10 cellular contexts compared by ENCODE assay signal in genomic region chr19:10478476-10478875, GRCh38. TPM values are rescaled to one million over a fixed set of nuclear protein-coding genes. Genes with fewer than 3 reads are reported as not detected.
DNase-seq lines count a peak whose midpoint lies in the region; ATAC-seq and TF ChIP-seq lines count a peak whose summit lies in the region.
"Had no signal": no experiment of that assay in that cellular context is flagged by ENCODE, and none has a peak within 500 bp of the region (broad histone marks: within the 10 kb centered on the region; RNA-seq: fewer than 3 reads in every experiment).

No MANE protein-coding gene starts in this region.

- peaks cover 4% of the 10 kb centered on the region for H3K27me3 Mint-ChIP-seq in brain

- no peak overlapping the region for H3K23ac ChIP-seq in mesenchymal stem cell (ENCODE audit: low read length in 2 of 2)

- TF ChIP-seq POLR2A in heart left ventricle (IDR thresholded peaks at IDR 0.05) (no peak), upper lobe of left lung (IDR thresholded peaks at IDR 0.05) (no peak)

- H3K4me3 Mint-ChIP-seq in brain = peak overlapping the region in 3 of 5 experiments; percentile 4 to 69 (median 58)

- peaks cover 0 to 2% (median 0%) of the 10 kb centered on the region in 5 experiments for H3K9me3 Mint-ChIP-seq in brain

- H4K8ac ChIP-seq in mesenchymal stem cell (ENCODE audit: low read length) = no peak overlapping the region

- no peak overlapping the region for H2AK5ac ChIP-seq in mesenchymal stem cell (ENCODE audit: low read length, severe bottlenecking)

- no peak overlapping the region for H3K18ac ChIP-seq in mesenchymal stem cell (ENCODE audit: low read depth in 1 of 2, low read length in 2 of 2)

- peaks cover 14% of the 10 kb centered on the region for H3K4me1 Mint-ChIP-seq in brain

- H3K79me1 ChIP-seq in mesenchymal stem cell (replicated peaks; ENCODE audit: low read length, poor library complexity, severe bottlenecking) = no peaks in the 10 kb centered on the region

- H3K27ac ChIP-seq in heart left ventricle (no peak overlapping the region), mesenchymal stem cell (ENCODE audit: low read length, poor library complexity, severe bottlenecking) (no peak overlapping the region), upper lobe of left lung (no peak overlapping the region)

- H3K36me3 Mint-ChIP-seq in brain = no peaks in the 10 kb centered on the region

- H3K36me3 ChIP-seq in heart left ventricle (no peaks in the 10 kb centered on the region), mesenchymal stem cell (ENCODE audit: control insufficient read depth in 1 of 2, insufficient read depth in 2 of 2, low read depth in 1 of 2, low read length in 2 of 2) (peaks cover 0 to 5% of the 10 kb centered on the region in 2 experiments), upper lobe of left lung (no peaks in the 10 kb centered on the region)

- H2AFZ ChIP-seq in mesenchymal stem cell (ENCODE audit: low read depth, low read length) = no peak overlapping the region

- 31 to 38% (median 36%) methylated on average over 5 of the region's 5 CpGs for WGBS in heart left ventricle, 4 donors
- 31% methylated on average over 3 of the region's 5 CpGs for WGBS in mesenchymal stem cell
- 26 to 41% methylated on average over 5 of the region's 5 CpGs for WGBS in upper lobe of left lung, 2 donors

- ATAC-seq in heart left ventricle = no peak
- no peak for ATAC-seq in left ventricle myocardium superior
- no peak for ATAC-seq in upper lobe of left lung (ENCODE audit: low FRiP score in 2 of 2)
- ATAC-seq in HG03039 (IDR thresholded peaks at IDR 0.05; ENCODE audit: unreplicated experiment) = no peak

- TF ChIP-seq CTCF in heart left ventricle (IDR thresholded peaks at IDR 0.05) (no peak), brain (conservative IDR thresholded peaks at IDR 0.05) (no peak), upper lobe of left lung (IDR thresholded peaks at IDR 0.05) (no peak)

- H2BK15ac ChIP-seq in mesenchymal stem cell (ENCODE audit: low read depth, poor library complexity, severe bottlenecking) = no peak overlapping the region

- no peak overlapping the region for H3K4me2 ChIP-seq in mesenchymal stem cell (ENCODE audit: low read length, poor library complexity, severe bottlenecking)

- H3K27me3 ChIP-seq in heart left ventricle (no peaks in the 10 kb centered on the region), mesenchymal stem cell (ENCODE audit: control insufficient read depth in 1 of 2, insufficient read depth in 1 of 2, low read length in 2 of 2) (no peaks in the 10 kb centered on the region), upper lobe of left lung (no peaks in the 10 kb centered on the region)

- intact Hi-C loops in heart left ventricle (cut with DNase I) (loop anchor here in 2 of 10 donors (5.0 to 10.0 kb wide), 2 partner anchors 74 to 89 kb away; partner anchors contain the start of genes CDC37 (in 1 of the 2), CDKN2D (in 1 of the 2) and KRI1 (in 1 of the 2)), left ventricle myocardium superior (cut with micrococcal nuclease) (no loop called here)

- H2BK12ac ChIP-seq in mesenchymal stem cell (ENCODE audit: low read length in 2 of 2) = no peak overlapping the region

- no peak overlapping the region for H2BK120ac ChIP-seq in mesenchymal stem cell (ENCODE audit: low read depth, low read length)

- no peak for TF ChIP-seq EP300 in upper lobe of left lung (IDR thresholded peaks at IDR 0.05)

- H3K9me3 ChIP-seq in heart left ventricle (no peaks in the 10 kb centered on the region), mesenchymal stem cell (ENCODE audit: control insufficient read depth, low read length) (no peaks in the 10 kb centered on the region), upper lobe of left lung (no peaks in the 10 kb centered on the region)
- H3K9me3 ChIP-seq: mucosa of descending colon had no signal

- H3K4me3 ChIP-seq in heart left ventricle (peak overlapping the region in 11 of 12 donors; percentile 33 to 64 (median 53)), mesenchymal stem cell (ENCODE audit: insufficient read depth in 1 of 2, low read depth in 1 of 2, low read length in 2 of 2) (peak overlapping the region in 1 of 2 experiments; percentile 70), upper lobe of left lung (peak overlapping the region in 3 of 4 donors; percentile 29 to 49 (median 49))
- H3K4me3 ChIP-seq: mucosa of descending colon had no signal

- no peak overlapping the region for H4K91ac ChIP-seq in mesenchymal stem cell (ENCODE audit: low read length)

- peaks cover 0 to 17% (median 8%) of the 10 kb centered on the region in 12 donors for H3K4me1 ChIP-seq in heart left ventricle
- H3K4me1 ChIP-seq in mesenchymal stem cell (ENCODE audit: control insufficient read depth, insufficient read depth, low read depth, low read length) = peaks cover 6% of the 10 kb centered on the region
- peaks cover 5 to 16% (median 15%) of the 10 kb centered on the region in 4 donors for H3K4me1 ChIP-seq in upper lobe of left lung

- DNase-seq in heart left ventricle (no peak), left ventricle myocardium superior (no peak), mesenchymal stem cell (no peak), upper lobe of left lung (no peak), NOMO-1 treated with DMSO at 0.1 percent for 48 hours (lab: John Stamatoyannopoulos, UW; ENCODE audit: unreplicated experiment) (no peak)
- no peak for DNase-seq in stimulated activated CD8-positive, alpha-beta memory T cell treated with anti-CD3 and anti-CD28 coated beads, Interleukin-4, amount 100 ng/mL, for 48 hours

- peak overlapping the region; percentile 82 for H3K9ac ChIP-seq in mesenchymal stem cell (ENCODE audit: low read length)

- no peak overlapping the region for H2BK5ac ChIP-seq in mesenchymal stem cell (ENCODE audit: low read depth, low read length, poor library complexity, severe bottlenecking)

- no peak overlapping the region for H3K27ac Mint-ChIP-seq in brain

- no peak overlapping the region for H3K14ac ChIP-seq in mesenchymal stem cell (ENCODE audit: low read length in 2 of 2)

- no peak overlapping the region for H3K4ac ChIP-seq in mesenchymal stem cell (ENCODE audit: low read depth in 1 of 2, low read length in 2 of 2)

RNA-seq across cellular contexts. Expression of gene KEAP1, which starts 24.7 kb away (rescaled TPM):
- total RNA-seq in heart left ventricle = 10 to 100 TPM; 52.8 to 94.2 (median 65.4) TPM
- polyA plus RNA-seq in heart left ventricle = 10 to 100 TPM; 68.3 to 71.3 TPM
- 87.7 TPM for total RNA-seq in left ventricle myocardium superior
- 71.4 TPM for polyA plus RNA-seq in brain (ENCODE audit: insufficient read depth, low read depth, low replicate concordance)
- polyA plus RNA-seq in mesenchymal stem cell (2013, experiment 1 of 2) = 40.1 TPM
- polyA plus RNA-seq in mesenchymal stem cell (2013, experiment 2 of 2) = 37.6 TPM
- 10 to 100 TPM; 34.6 to 85.1 (median 60.7) TPM for total RNA-seq in upper lobe of left lung

RNA-seq across cellular contexts. Expression of gene S1PR5, which starts 38.8 kb away (rescaled TPM):
- 1 to 10 TPM in 1 of 9 donors, under 1 TPM in 5, not detected in 3; 0.23 to 1.7 (median 0.32) TPM for total RNA-seq in heart left ventricle
- polyA plus RNA-seq in heart left ventricle = under 1 TPM in 1 of 2 donors, not detected in 1; 0.10 TPM
- total RNA-seq in left ventricle myocardium superior = not detected
- polyA plus RNA-seq in brain (ENCODE audit: insufficient read depth, low read depth, low replicate concordance) = 19.0 TPM
- polyA plus RNA-seq in mesenchymal stem cell (2013, experiment 1 of 2) = 5.2 TPM
- polyA plus RNA-seq in mesenchymal stem cell (2013, experiment 2 of 2) = 5.2 TPM
- 1 to 10 TPM in 4 of 6 donors, under 1 TPM in 2; 0.49 to 2.7 (median 1.8) TPM for total RNA-seq in upper lobe of left lung
- total RNA-seq: LHCN-M2 had no signal

RNA-seq across cellular contexts. Expression of gene PDE4A, which starts 58.1 kb away (rescaled TPM):
- 10 to 100 TPM in 8 of 9 donors, 1 to 10 TPM in 1; 9.3 to 33.3 (median 17.3) TPM for total RNA-seq in heart left ventricle
- polyA plus RNA-seq in heart left ventricle = 10 to 100 TPM in 1 of 2 donors, 1 to 10 TPM in 1; 5.2 to 11.2 TPM
- total RNA-seq in left ventricle myocardium superior = 36.1 TPM
- 7.4 TPM for polyA plus RNA-seq in brain (ENCODE audit: insufficient read depth, low read depth, low replicate concordance)
- 10.4 TPM for polyA plus RNA-seq in mesenchymal stem cell (2013, experiment 1 of 2)
- 10.3 TPM for polyA plus RNA-seq in mesenchymal stem cell (2013, experiment 2 of 2)
- 10 to 100 TPM; 22.8 to 38.2 (median 31.2) TPM for total RNA-seq in upper lobe of left lung
